In the genomic region with DNA sequence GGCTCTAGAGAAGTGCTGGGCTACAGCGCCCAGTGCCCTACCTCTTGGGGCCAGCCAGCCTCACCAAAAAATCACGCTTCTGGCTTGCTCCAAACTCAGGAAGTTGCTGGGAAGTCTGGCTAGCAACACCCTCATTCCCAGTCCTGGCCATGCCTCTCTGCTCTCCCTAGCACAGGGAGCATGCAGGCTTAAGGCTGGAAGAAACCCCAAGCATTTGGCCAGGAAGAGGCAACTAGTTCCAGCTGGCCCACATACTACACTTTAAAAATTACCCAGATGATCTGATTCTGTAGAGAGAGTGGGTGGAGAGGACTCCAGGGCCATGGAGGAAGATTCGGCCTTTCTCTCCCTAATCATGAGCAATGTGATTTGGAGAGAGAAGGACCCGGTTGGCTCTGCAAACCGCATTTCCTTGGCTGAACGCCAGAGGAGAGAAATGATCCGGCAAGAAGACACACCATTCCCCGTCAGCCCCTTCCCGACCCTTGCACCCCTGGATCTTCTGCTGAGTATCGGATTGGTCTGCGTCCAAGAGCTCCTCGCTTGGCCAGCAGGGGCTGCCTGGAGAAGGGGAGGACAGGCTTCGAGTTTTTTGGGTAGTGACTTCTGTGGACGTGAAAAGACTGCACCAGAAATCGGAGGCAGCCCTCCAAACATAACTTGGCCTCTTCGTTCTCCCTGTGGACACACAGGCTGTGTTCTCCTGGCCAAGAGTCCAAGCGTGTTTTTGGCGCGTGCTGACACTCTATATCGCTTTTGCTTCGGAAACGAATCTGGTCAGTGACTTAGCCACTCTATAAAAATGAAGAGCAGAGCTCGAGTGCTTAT, we compare ENCODE assay signal across 11 cellular contexts.
A peak's percentile ranks its signal among the peaks of the same experiment; 100 is the strongest.
DNase-seq lines count a peak whose midpoint lies in the region; ATAC-seq and TF ChIP-seq lines count a peak whose summit lies in the region.
"Had no signal": no experiment of that assay in that cellular context is flagged by ENCODE, and none has a peak within 500 bp of the region (broad histone marks: within the 10 kb centered on the region; RNA-seq: fewer than 3 reads in every experiment).

No MANE protein-coding gene starts in this region.

- WGBS in spleen, 5 donors: 80 to 84% (median 83%) methylated on average over 23 of the region's 23 CpGs

- no peaks in the 10 kb centered on the region for H3K4me1 Mint-ChIP-seq in stimulated activated naive CD8-positive, alpha-beta T cell treated with anti-CD3 and anti-CD28 coated beads, Interleukin-15, amount 100 ng/mL, for 72 hours

- no peaks in the 10 kb centered on the region for H3K27me3 Mint-ChIP-seq in stimulated activated naive CD8-positive, alpha-beta T cell treated with anti-CD3 and anti-CD28 coated beads, Interleukin-15, amount 100 ng/mL, for 72 hours

- no peak for TF ChIP-seq POLR2A in spleen (IDR thresholded peaks at IDR 0.05)

- H3K9me3 ChIP-seq in MG63 (no peaks in the 10 kb centered on the region), spleen (no peaks in the 10 kb centered on the region)
- H3K9me3 ChIP-seq: HAP-1, SK-N-SH had no signal

- DNase-seq in MG63 (peak; percentile 76), dorsolateral prefrontal cortex (peak in 3 of 10 donors; percentile 33 to 72 (median 51)), left kidney (ENCODE audit: low read depth, low spot score) (peak; percentile 67), spleen (no peak), NOMO-1 (lab: John Stamatoyannopoulos, UW; ENCODE audit: unreplicated experiment in 2 of 2) (no peak)
- DNase-seq in stimulated activated naive CD8-positive, alpha-beta T cell treated with anti-CD3 and anti-CD28 coated beads, Interleukin-15, amount 100 ng/mL, for 72 hours: no peak
- DNase-seq: SK-N-SH; stimulated activated naive CD4-positive, alpha-beta T cell had no signal

- TF ChIP-seq CTCF in dorsolateral prefrontal cortex (IDR thresholded peaks at IDR 0.05 in 54 of 56, conservative IDR thresholded peaks at IDR 0.05 in 2 of 56; ENCODE audit: low read depth in 1 of 56, partially characterized antibody in 56 of 56) (peak in 45 of 56 donors; percentile 8 to 49 (median 30)), spleen (IDR thresholded peaks at IDR 0.05 in 8 of 11, conservative IDR thresholded peaks at IDR 0.05 in 3 of 11) (no peak)

- peaks cover 0 to 21% (median 2%) of the 10 kb centered on the region in 6 donors for H3K4me1 ChIP-seq in spleen
- H3K4me1 ChIP-seq: HAP-1 had no signal

- no peaks in the 10 kb centered on the region for H3K36me3 ChIP-seq in MG63
- no peaks in the 10 kb centered on the region for H3K36me3 ChIP-seq in spleen
- H3K36me3 ChIP-seq: HAP-1 had no signal

- H3K4me3 Mint-ChIP-seq in stimulated activated naive CD8-positive, alpha-beta T cell treated with anti-CD3 and anti-CD28 coated beads, Interleukin-15, amount 100 ng/mL, for 72 hours: no peak overlapping the region

- H3K27me3 ChIP-seq in MG63 (no peaks in the 10 kb centered on the region), dorsolateral prefrontal cortex (no peaks in the 10 kb centered on the region), spleen (replicated peaks in 1 of 7) (no peaks in the 10 kb centered on the region)

- intact Hi-C loops in dorsolateral prefrontal cortex (cut with DNase I) (loop anchor here in 1 of 2 donors (2.0 kb wide), 1 partner anchor 265 kb away; no protein-coding TSS in a partner anchor), spleen (cut with DNase I; ENCODE audit: low total_unique reads) (no loop called here)

- H3K4me3 ChIP-seq in MG63 (peak overlapping the region; percentile 20), dorsolateral prefrontal cortex (peak overlapping the region in 58 of 59 donors; percentile 1 to 61 (median 38)), spleen (peak overlapping the region in 1 of 8 donors; percentile 15)
- H3K4me3 ChIP-seq: HAP-1 had no signal

- H3K9me3 Mint-ChIP-seq in stimulated activated naive CD8-positive, alpha-beta T cell treated with anti-CD3 and anti-CD28 coated beads, Interleukin-15, amount 100 ng/mL, for 72 hours: no peaks in the 10 kb centered on the region

- H3K27ac ChIP-seq in dorsolateral prefrontal cortex: peak overlapping the region in 36 of 59 donors; percentile 4 to 81 (median 44)
- H3K27ac ChIP-seq in spleen: peak overlapping the region in 7 of 8 donors; percentile 36 to 62 (median 42)

- ATAC-seq in stimulated activated naive CD8-positive, alpha-beta T cell treated with anti-CD3 and anti-CD28 coated beads, Interleukin-15, amount 100 ng/mL, for 72 hours: no peak
- ATAC-seq in GM18517 (IDR thresholded peaks at IDR 0.05; ENCODE audit: unreplicated experiment): no peak
- ATAC-seq in GM21529 (IDR thresholded peaks at IDR 0.05; ENCODE audit: unreplicated experiment): no peak

- H3K27ac Mint-ChIP-seq in stimulated activated naive CD8-positive, alpha-beta T cell treated with anti-CD3 and anti-CD28 coated beads, Interleukin-15, amount 100 ng/mL, for 72 hours: no peak overlapping the region

Comparison
In these comparisons a context has a peak if more than half of its experiments do, and no peak if none do; other contexts are left out.
1. DNase-seq: peak in MG63 (single experiment) and left kidney (single experiment); none in spleen (single experiment), stimulated activated naive CD8-positive, alpha-beta T cell treated with anti-CD3 and anti-CD28 coated beads, Interleukin-15, amount 100 ng/mL, for 72 hours (0 of 2) and NOMO-1 (0 of 2).
2. CTCF ChIP-seq: peak in dorsolateral prefrontal cortex (45 of 56); none in spleen (0 of 11).